8 cellular contexts compared by ENCODE assay signal in genomic region chr20:50113420-50114224, GRCh38. TPM values are rescaled to one million over a fixed set of nuclear protein-coding genes. Genes with fewer than 3 reads are reported as not detected.
DNase-seq lines count a peak whose midpoint lies in the region; ATAC-seq and TF ChIP-seq lines count a peak whose summit lies in the region.

No MANE protein-coding gene starts in this region.

- DNase-seq in SK-N-SH (no peak), NCI-H1105 treated with DMSO at 0.1 percent for 48 hours (lab: John Stamatoyannopoulos, UW) (no peak), pons (ENCODE audit: low spot score) (no peak)
- no peak for DNase-seq in activated T-helper 2 cell treated with anti-CD3 and anti-CD28 coated beads, Interferon-gamma antibody, Interleukin-2, Interleukin-4, amounts not matched to agents 10 μg/mL and 5 μg/mL and 100 μg/mL, durations not matched to agents 14 hours and 24 hours and 36 hours (ENCODE audit: low spot score)

- no peak for TF ChIP-seq CTCF in SK-N-SH (IDR thresholded peaks at IDR 0.05)

- WGBS in SK-N-SH (ENCODE audit: low lambda C conversion rate): 28% methylated on average over 11 of the region's 11 CpGs

- H3K4me2 ChIP-seq in SK-N-SH: peak overlapping the region; percentile 90

- ATAC-seq in SK-N-SH treated with all-trans-retinoic acid at 6 μM for 48 hours: no peak
- no peak for ATAC-seq in HG03139 (IDR thresholded peaks at IDR 0.05; ENCODE audit: unreplicated experiment)

- CTCF ChIA-PET in SK-N-SH (lab: Yijun Ruan, JAX): interaction anchor here (0.8 to 4.5 kb wide), 9 partner anchors 10 to 135 kb away, joined by 3 to 29 read pairs (median 7); no protein-coding TSS in a partner anchor

- TF ChIP-seq EP300 in SK-N-SH (IDR thresholded peaks at IDR 0.05; ENCODE audit: borderline replicate concordance in 1 of 2, low read depth in 1 of 2, low read length in 1 of 2): no peak

- H2AFZ ChIP-seq in SK-N-SH (ENCODE audit: low read depth): peak overlapping the region; percentile 90

- peaks cover 19% of the 10 kb centered on the region for H3F3A ChIP-seq in SK-N-SH (replicated peaks; ENCODE audit: insufficient read depth)

- H3K4me1 ChIP-seq in SK-N-SH (ENCODE audit: control insufficient read depth in 1 of 2, insufficient read depth in 2 of 2, low read depth in 1 of 2, low read length in 1 of 2) (peaks cover 33 to 48% of the 10 kb centered on the region in 2 experiments; a peak in 3 of 4 replicates), iPS-20b (ENCODE audit: insufficient read depth, low read length) (peaks cover 15% of the 10 kb centered on the region), subcutaneous abdominal adipose tissue (ENCODE audit: control insufficient read depth in 5 of 5, insufficient read depth in 5 of 5, low read length in 5 of 5) (peaks cover 13 to 67% (median 60%) of the 10 kb centered on the region in 5 donors)

- H3K9ac ChIP-seq in SK-N-SH (peak overlapping the region; percentile 95), iPS-20b (ENCODE audit: low read depth, low read length) (peak overlapping the region; percentile 96), subcutaneous abdominal adipose tissue (ENCODE audit: low read length in 5 of 5) (peak overlapping the region; percentile 75 to 97 (median 88))

- no peaks in the 10 kb centered on the region for H3K27me3 Mint-ChIP-seq in activated T-helper 2 cell treated with anti-CD3 and anti-CD28 coated beads, Interferon-gamma antibody, Interleukin-2, Interleukin-4, amounts not matched to agents 10 μg/mL and 5 μg/mL and 100 μg/mL, durations not matched to agents 14 hours and 24 hours and 36 hours (ENCODE audit: low read depth)

- POLR2A ChIA-PET in SK-N-SH (lab: Yijun Ruan, JAX): interaction anchor here (2.1 kb wide), 1 partner anchor 40 kb away, joined by 9 read pairs; the partner anchor contains the start of gene PEDS1

- H3K36me3 Mint-ChIP-seq in activated T-helper 2 cell treated with anti-CD3 and anti-CD28 coated beads, Interferon-gamma antibody, Interleukin-2, Interleukin-4, amounts not matched to agents 10 μg/mL and 5 μg/mL and 100 μg/mL, durations not matched to agents 14 hours and 24 hours and 36 hours (ENCODE audit: low read depth): peaks cover 35% of the 10 kb centered on the region

- H3K4me3 Mint-ChIP-seq in activated T-helper 2 cell treated with anti-CD3 and anti-CD28 coated beads, Interferon-gamma antibody, Interleukin-2, Interleukin-4, amounts not matched to agents 10 μg/mL and 5 μg/mL and 100 μg/mL, durations not matched to agents 14 hours and 24 hours and 36 hours (ENCODE audit: low read depth): peak overlapping the region; percentile 99

- no peaks in the 10 kb centered on the region for H3K9me2 ChIP-seq in SK-N-SH

- peak overlapping the region; percentile 83 to 91 for H3K4me3 ChIP-seq in SK-N-SH (ENCODE audit: low read depth in 2 of 2, low read length in 1 of 2)
- H3K4me3 ChIP-seq in iPS-20b (ENCODE audit: low read length): peak overlapping the region; percentile 91
- peak overlapping the region; percentile 70 to 87 (median 85) for H3K4me3 ChIP-seq in subcutaneous abdominal adipose tissue (ENCODE audit: low read depth in 1 of 5, low read length in 5 of 5)

- peaks cover 61% of the 10 kb centered on the region for H3K4me1 Mint-ChIP-seq in activated T-helper 2 cell treated with anti-CD3 and anti-CD28 coated beads, Interferon-gamma antibody, Interleukin-2, Interleukin-4, amounts not matched to agents 10 μg/mL and 5 μg/mL and 100 μg/mL, durations not matched to agents 14 hours and 24 hours and 36 hours (ENCODE audit: low read depth)

- intact Hi-C loops in activated T-helper 2 cell treated with anti-CD3 and anti-CD28 coated beads, Interferon-gamma antibody, Interleukin-2, Interleukin-4, amounts not matched to agents 10 μg/mL and 5 μg/mL and 100 μg/mL, durations not matched to agents 14 hours and 24 hours and 36 hours (cut with micrococcal nuclease): loop anchor here (2.0 to 10.0 kb wide), 7 partner anchors 33 to 836 kb away; partner anchors contain the start of gene ZNFX1

- H3K27ac Mint-ChIP-seq in activated T-helper 2 cell treated with anti-CD3 and anti-CD28 coated beads, Interferon-gamma antibody, Interleukin-2, Interleukin-4, amounts not matched to agents 10 μg/mL and 5 μg/mL and 100 μg/mL, durations not matched to agents 14 hours and 24 hours and 36 hours: peak overlapping the region; percentile 98

- H3K9me3 ChIP-seq in SK-N-SH: no peaks in the 10 kb centered on the region
- H3K9me3 ChIP-seq in iPS-20b (ENCODE audit: insufficient read depth, low read depth, low read length): no peaks in the 10 kb centered on the region
- H3K9me3 ChIP-seq in subcutaneous abdominal adipose tissue (ENCODE audit: control insufficient read depth in 5 of 5, low read length in 5 of 5): no peaks in the 10 kb centered on the region

- no peaks in the 10 kb centered on the region for H3K9me3 Mint-ChIP-seq in activated T-helper 2 cell treated with anti-CD3 and anti-CD28 coated beads, Interferon-gamma antibody, Interleukin-2, Interleukin-4, amounts not matched to agents 10 μg/mL and 5 μg/mL and 100 μg/mL, durations not matched to agents 14 hours and 24 hours and 36 hours

- peaks cover 69% of the 10 kb centered on the region for H3K79me2 ChIP-seq in SK-N-SH (ENCODE audit: insufficient read depth)

- H4K20me1 ChIP-seq in SK-N-SH (ENCODE audit: insufficient read depth): peaks cover 37% of the 10 kb centered on the region

- H3K27me3 ChIP-seq in SK-N-SH (ENCODE audit: insufficient read depth) (no peaks in the 10 kb centered on the region), iPS-20b (ENCODE audit: insufficient read depth, low read length) (no peaks in the 10 kb centered on the region), subcutaneous abdominal adipose tissue (ENCODE audit: control insufficient read depth in 5 of 5, insufficient read depth in 4 of 5, low read length in 5 of 5) (no peaks in the 10 kb centered on the region)

- H3K27ac ChIP-seq in SK-N-SH (ENCODE audit: low read depth in 2 of 2, low read length in 1 of 2): peak overlapping the region; percentile 91 to 98
- H3K27ac ChIP-seq in iPS-20b (ENCODE audit: low read length): peak overlapping the region; percentile 99
- peak overlapping the region; percentile 97 for H3K27ac ChIP-seq in subcutaneous abdominal adipose tissue (ENCODE audit: low read depth, low read length)

- peaks cover 4% of the 10 kb centered on the region in 2 experiments for H3K36me3 ChIP-seq in SK-N-SH (replicated peaks in 1 of 2; ENCODE audit: control insufficient read depth in 1 of 2, insufficient read depth in 2 of 2, low read length in 1 of 2)
- H3K36me3 ChIP-seq in iPS-20b (ENCODE audit: insufficient read depth, low read depth, low read length): peaks cover 10% of the 10 kb centered on the region; the same call in 1 of the 2 replicates
- no peaks in the 10 kb centered on the region for H3K36me3 ChIP-seq in subcutaneous abdominal adipose tissue (ENCODE audit: control insufficient read depth in 5 of 5, insufficient read depth in 5 of 5, low read length in 5 of 5)

- no peak for TF ChIP-seq RAD21 in SK-N-SH (IDR thresholded peaks at IDR 0.05; ENCODE audit: low read length)

TF ChIP-seq in SK-N-SH, 30 proteins besides CTCF, POLR2A, EP300 and RAD21 (continues in another document):
- TF ChIP-seq CHD2 (IDR thresholded peaks at IDR 0.05; ENCODE audit: low read length, partially characterized antibody): no peak
- TF ChIP-seq IRF3 (IDR thresholded peaks at IDR 0.05; ENCODE audit: low read depth, low read length): no peak
- no peak for TF ChIP-seq NRF1 (IDR thresholded peaks at IDR 0.05; ENCODE audit: low read depth, low read length)
- no peak for TF ChIP-seq GABPA (IDR thresholded peaks at IDR 0.05; ENCODE audit: low read depth)

TF ChIP-seq in SK-N-SH treated with all-trans-retinoic acid at 6 μM for 48 hours, 23 proteins besides CTCF, POLR2A, EP300 and RAD21 (continues in another document):
- TF ChIP-seq ZNF8 (CRISPR knock-in tag; IDR thresholded peaks at IDR 0.05): no peak
- no peak for TF ChIP-seq ZFP30 (CRISPR knock-in tag; IDR thresholded peaks at IDR 0.05)
- no peak for TF ChIP-seq PATZ1 (CRISPR knock-in tag; IDR thresholded peaks at IDR 0.05; ENCODE audit: borderline replicate concordance)
- TF ChIP-seq CREB5 (CRISPR knock-in tag; IDR thresholded peaks at IDR 0.05; ENCODE audit: low read depth): no peak
- TF ChIP-seq ZNF70 (CRISPR knock-in tag; IDR thresholded peaks at IDR 0.05): no peak

RNA-seq across cellular contexts. Expression of gene UBE2V1, which starts 0.7 kb away (rescaled TPM):
- 99.7 and 100 TPM in 2 replicates for polyA plus RNA-seq in SK-N-SH (2012; rRNA removed)
- 108 and 138 TPM in 2 replicates for polyA plus RNA-seq in SK-N-SH (2012; cell fraction: cytosol; rRNA removed)
- 79.8 and 106 TPM in 2 replicates for polyA plus RNA-seq in SK-N-SH (2012; cell fraction: nucleus; rRNA removed)
- total RNA-seq in activated T-helper 2 cell treated with anti-CD3 and anti-CD28 coated beads, Interferon-gamma antibody, Interleukin-2, Interleukin-4, amounts not matched to agents 10 μg/mL and 5 μg/mL and 100 μg/mL, durations not matched to agents 14 hours and 24 hours and 36 hours: 158 and 174 TPM in 2 replicates

RNA-seq across cellular contexts. Expression of gene PEDS1, which starts 39.9 kb away (rescaled TPM):
- polyA plus RNA-seq in SK-N-SH (2012; rRNA removed): 18.3 and 18.4 TPM in 2 replicates
- polyA plus RNA-seq in SK-N-SH (2012; cell fraction: cytosol; rRNA removed): 8.6 and 12.8 TPM in 2 replicates
- polyA plus RNA-seq in SK-N-SH (2012; cell fraction: nucleus; rRNA removed): 10.1 and 13.1 TPM in 2 replicates
- 26.5 and 29.5 TPM in 2 replicates for total RNA-seq in activated T-helper 2 cell treated with anti-CD3 and anti-CD28 coated beads, Interferon-gamma antibody, Interleukin-2, Interleukin-4, amounts not matched to agents 10 μg/mL and 5 μg/mL and 100 μg/mL, durations not matched to agents 14 hours and 24 hours and 36 hours
